ENCODE assay signal across 15 cellular contexts in genomic region chr2:131035826-131036231, GRCh38. TPM values are rescaled to one million over a fixed set of nuclear protein-coding genes. Genes with fewer than 3 reads are reported as not detected.
DNase-seq lines count a peak whose midpoint lies in the region; ATAC-seq, FAIRE-seq and TF ChIP-seq lines count a peak whose summit lies in the region.
"Had no signal": no experiment of that assay in that cellular context is flagged by ENCODE, and none has a peak within 500 bp of the region (broad histone marks: within the 10 kb centered on the region; RNA-seq: fewer than 3 reads in every experiment).

No MANE protein-coding gene starts in this region.

- POLR2A ChIA-PET in activated CD4-positive, alpha-beta T cell treated with anti-CD3 and anti-CD28 coated beads for 36 hours (lab: Charles Lee) = no interaction called here

- no peak for ATAC-seq in activated CD4-positive, alpha-beta T cell treated with anti-CD3 and anti-CD28 coated beads for 36 hours
- ATAC-seq in HG02852 (IDR thresholded peaks at IDR 0.05; ENCODE audit: unreplicated experiment) = no peak
- ATAC-seq: heart left ventricle, mucosa of descending colon had no signal

- H3K4me1 Mint-ChIP-seq in activated CD4-positive, alpha-beta T cell treated with anti-CD3 and anti-CD28 coated beads for 36 hours = peaks cover 12% of the 10 kb centered on the region
- peaks cover 6% of the 10 kb centered on the region for H3K4me1 Mint-ChIP-seq in nephron

- intact Hi-C loops in activated CD4-positive, alpha-beta T cell treated with anti-CD3 and anti-CD28 coated beads for 36 hours (cut with DNase I, micrococcal nuclease) = no loop called here

- H3K36me3 Mint-ChIP-seq in activated CD4-positive, alpha-beta T cell treated with anti-CD3 and anti-CD28 coated beads for 36 hours (ENCODE audit: low read depth) = no peaks in the 10 kb centered on the region
- H3K36me3 Mint-ChIP-seq in nephron (ENCODE audit: low read depth) = no peaks in the 10 kb centered on the region

- CTCF ChIA-PET in activated CD4-positive, alpha-beta T cell treated with anti-CD3 and anti-CD28 coated beads for 36 hours (lab: Charles Lee) = no interaction called here

- H3K4me3 Mint-ChIP-seq in activated CD4-positive, alpha-beta T cell treated with anti-CD3 and anti-CD28 coated beads for 36 hours = peak overlapping the region; percentile 36
- peak overlapping the region; percentile 72 to 82 (median 80) for H3K4me3 Mint-ChIP-seq in nephron
- H3K4me3 Mint-ChIP-seq: dendritic cell treated with granulocyte-macrophage colony-stimulating factor and Interleukin-4, amounts not matched to agents 40 ng/mL and 50 ng/mL, for 4 days had no signal

- H3K27me3 Mint-ChIP-seq in activated CD4-positive, alpha-beta T cell treated with anti-CD3 and anti-CD28 coated beads for 36 hours = peaks cover 12% of the 10 kb centered on the region
- peaks cover 17% of the 10 kb centered on the region for H3K27me3 Mint-ChIP-seq in nephron (ENCODE audit: low read depth)

- TF ChIP-seq CTCF in nephron (IDR thresholded peaks at IDR 0.05; ENCODE audit: unreplicated experiment in 3 of 3) (no peak), D721Med (IDR thresholded peaks at IDR 0.05; ENCODE audit: insufficient read depth, missing control alignments) (no peak)

- H3K27ac ChIP-seq in caudate nucleus (ENCODE audit: low read depth, low read length) = peak overlapping the region; percentile 78
- peak overlapping the region; percentile 80 for H3K27ac ChIP-seq in temporal lobe (ENCODE audit: low read depth, low read length)

- DNase-seq in activated CD4-positive, alpha-beta T cell treated with anti-CD3 and anti-CD28 coated beads for 36 hours = no peak
- no peak for DNase-seq in activated CD4-positive, alpha-beta T cell treated with anti-CD3 and anti-CD28 coated beads, Interleukin-2, amount 50 U/mL, for 1 hour
- DNase-seq in caudate nucleus (lab: John Stamatoyannopoulos, UW) (no peak), DMS 273 treated with DMSO at 0.1 percent for 48 hours (lab: John Stamatoyannopoulos, UW) (no peak), D721Med (ENCODE audit: insufficient read length, low spot score) (no peak)
- DNase-seq: mucosa of descending colon; NCI-H2081 treated with DMSO at 0.1 percent for 48 hours; stimulated activated CD4-positive, alpha-beta T cell treated with anti-CD3 and anti-CD28 coated beads, Interleukin-1b, Interleukin-23, amount 100 ng/mL, for 48 hours had no signal

- FAIRE-seq in D721Med (lab: Jason Lieb, UNC) = no peak
- FAIRE-seq: A204.1, K562 had no signal

- H3K27ac Mint-ChIP-seq in activated CD4-positive, alpha-beta T cell treated with anti-CD3 and anti-CD28 coated beads for 36 hours = no peak overlapping the region
- no peak overlapping the region for H3K27ac Mint-ChIP-seq in nephron
- H3K27ac Mint-ChIP-seq: dendritic cell treated with granulocyte-macrophage colony-stimulating factor and Interleukin-4, amounts not matched to agents 40 ng/mL and 50 ng/mL, for 4 days had no signal

- H3K9me3 Mint-ChIP-seq in activated CD4-positive, alpha-beta T cell treated with anti-CD3 and anti-CD28 coated beads for 36 hours (ENCODE audit: low read depth) = no peaks in the 10 kb centered on the region
- no peaks in the 10 kb centered on the region for H3K9me3 Mint-ChIP-seq in nephron
- H3K9me3 Mint-ChIP-seq: dendritic cell treated with granulocyte-macrophage colony-stimulating factor and Interleukin-4, amounts not matched to agents 40 ng/mL and 50 ng/mL, for 4 days had no signal

RNA-seq across cellular contexts. Expression of gene FAM168B, which starts 57.4 kb away (rescaled TPM):
- total RNA-seq in activated CD4-positive, alpha-beta T cell treated with anti-CD3 and anti-CD28 coated beads for 36 hours = 10 to 100 TPM; 59.8 to 74.7 TPM
- 107 TPM for total RNA-seq in temporal lobe
